Comparison of ENCODE assay signal across 9 cellular contexts in the genomic region with DNA sequence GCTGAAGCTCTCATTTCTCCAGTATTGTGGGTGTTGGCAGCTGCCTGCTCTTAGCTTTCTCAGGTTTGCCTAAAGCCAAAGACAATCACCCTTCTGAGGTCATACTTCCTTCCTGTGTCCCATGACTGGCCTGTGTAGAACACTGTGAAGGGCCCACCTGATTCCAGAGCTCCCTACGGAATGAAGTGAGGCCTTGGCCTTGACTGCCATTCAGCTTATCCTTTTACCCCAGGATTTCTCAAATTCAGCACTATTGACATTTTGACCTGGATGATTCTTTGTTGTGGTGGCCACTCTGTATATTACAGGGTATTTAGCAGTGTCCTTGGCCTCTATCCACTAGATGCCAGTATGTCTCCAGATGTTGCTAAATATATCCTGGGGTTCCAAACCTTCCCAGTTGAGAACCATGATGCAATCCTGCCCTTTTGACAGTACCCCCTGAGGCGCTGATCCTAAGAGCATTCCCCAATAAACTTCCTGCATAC.
A peak's percentile ranks its signal among the peaks of the same experiment; 100 is the strongest.
DNase-seq lines count a peak whose midpoint lies in the region; ATAC-seq, FAIRE-seq and TF ChIP-seq lines count a peak whose summit lies in the region.
"Had no signal": no experiment of that assay in that cellular context is flagged by ENCODE, and none has a peak within 500 bp of the region (broad histone marks: within the 10 kb centered on the region; RNA-seq: fewer than 3 reads in every experiment).

No MANE protein-coding gene starts in this region.

- peak overlapping the region; percentile 49 for H2AFZ ChIP-seq in HepG2 (ENCODE audit: low read length)

- H3K27me3 Mint-ChIP-seq in activated T-cell treated with anti-CD3 and anti-CD28 coated beads, Interleukin-2, amount 50 U/mL, for 72 hours (ENCODE audit: low read depth), result no peaks in the 10 kb centered on the region

- H3K4me3 ChIP-seq in LNCaP clone FGC (ENCODE audit: low read depth, low read length), result no peak overlapping the region
- H3K4me3 ChIP-seq in choroid plexus epithelial cell (ENCODE audit: low read depth, low read length), result no peak overlapping the region
- no peak overlapping the region; a peak in 1 of 6 replicates for H3K4me3 ChIP-seq in HepG2 (replicated peaks in 1 of 3; ENCODE audit: insufficient read depth in 1 of 3, low read depth in 2 of 3, low read length in 3 of 3)
- H3K4me3 ChIP-seq in small intestine (ENCODE audit: low read depth in 1 of 2, low read length in 2 of 2), result no peak overlapping the region

- DNase-seq in COLO829 (ENCODE audit: low spot score) (peak; percentile 60), LNCaP clone FGC (ENCODE audit: low read depth) (no peak), choroid plexus epithelial cell (ENCODE audit: low read depth) (peak; percentile 83), HepG2 (ENCODE audit: low spot score) (peak; percentile 87), small intestine (no peak)
- no peak for DNase-seq in activated T-cell treated with anti-CD3 and anti-CD28 coated beads, Interleukin-2, amount 50 U/mL, for 72 hours
- DNase-seq in effector CD8-positive, alpha-beta T cell (lab: John Stamatoyannopoulos, UW), result no peak
- DNase-seq: NCI-H524 treated with DMSO at 0.1 percent for 48 hours had no signal

- in situ Hi-C loops in HepG2 (cut with HindIII; ENCODE audit: extremely low pct_ligation_motif_present, low pct_unique_long_range_greater_than_20kb), result no loop called here

- no peak overlapping the region for H3K27ac ChIP-seq in HepG2 (ENCODE audit: extremely low read length, insufficient read depth, low read length)
- H3K27ac ChIP-seq in small intestine (ENCODE audit: low read depth in 1 of 2, low read length in 1 of 2), result no peak overlapping the region

- H3K27me3 ChIP-seq in HepG2 (ENCODE audit: control insufficient read depth in 1 of 2, insufficient read depth in 2 of 2, low read length in 2 of 2), result no peaks in the 10 kb centered on the region
- H3K27me3 ChIP-seq in small intestine (ENCODE audit: control insufficient read depth in 2 of 2, insufficient read depth in 2 of 2, low read length in 2 of 2), result no peaks in the 10 kb centered on the region

- peak overlapping the region; percentile 35; the same call in 1 of the 2 replicates for H3K4me2 ChIP-seq in HepG2 (ENCODE audit: low read depth, low read length)

- CTCF ChIA-PET in HepG2 (lab: Yijun Ruan, JAX; ENCODE audit: low intra/inter-chr PET ratio, low total read pairs), result interaction anchor here (1.2 kb wide), 2 partner anchors 354 to 407 kb away, joined by 3 to 6 read pairs; partner anchors contain the start of gene PHLDA1

- TF ChIP-seq CTCF in LNCaP clone FGC (IDR thresholded peaks at IDR 0.05; ENCODE audit: control insufficient read depth, extremely low read depth, insufficient read depth), result peak; percentile 33; the same call in 1 of the 2 replicates
- peak; percentile 53 for TF ChIP-seq CTCF in choroid plexus epithelial cell (conservative IDR thresholded peaks at IDR 0.05; ENCODE audit: low read depth, low read length)
- TF ChIP-seq CTCF in HepG2 (CRISPR knock-in tag; IDR thresholded peaks at IDR 0.05), result peak; percentile 82

- ATAC-seq in HepG2 (peak; percentile 99), HG02970 (IDR thresholded peaks at IDR 0.05; ENCODE audit: low FRiP score, unreplicated experiment) (no peak)
- ATAC-seq in activated T-cell treated with anti-CD3 and anti-CD28 coated beads, Interleukin-2, amount 50 U/mL, for 72 hours (replicated peaks in 1 of 2), result no peak

- H3K36me3 ChIP-seq in HepG2 (replicated peaks in 1 of 2; ENCODE audit: control insufficient read depth in 1 of 2, insufficient read depth in 2 of 2, low read length in 2 of 2), result no peaks in the 10 kb centered on the region
- H3K36me3 ChIP-seq in small intestine (ENCODE audit: control insufficient read depth in 2 of 2, insufficient read depth in 2 of 2, low read length in 2 of 2), result no peaks in the 10 kb centered on the region

- no peaks in the 10 kb centered on the region for H3K4me1 Mint-ChIP-seq in activated T-cell treated with anti-CD3 and anti-CD28 coated beads, Interleukin-2, amount 50 U/mL, for 72 hours (ENCODE audit: low read depth)

- no peak overlapping the region for H3K4me3 Mint-ChIP-seq in activated T-cell treated with anti-CD3 and anti-CD28 coated beads, Interleukin-2, amount 50 U/mL, for 72 hours

- TF ChIP-seq EP300 in HepG2 (IDR thresholded peaks at IDR 0.05; ENCODE audit: low read depth in 2 of 2, low read length in 2 of 2), result peak in 1 of 2 experiments; percentile 91; a peak in 2 of 4 replicates
- peak; percentile 85 for TF ChIP-seq EP300 in HepG2 (CRISPR knock-in tag; IDR thresholded peaks at IDR 0.05; ENCODE audit: borderline replicate concordance)

- TF ChIP-seq RAD21 in HepG2 (CRISPR knock-in tag; IDR thresholded peaks at IDR 0.05), result peak; percentile 87

- H3K4me1 ChIP-seq in HepG2 (ENCODE audit: insufficient read depth, low read length) (peaks cover 40% of the 10 kb centered on the region), small intestine (ENCODE audit: control insufficient read depth in 2 of 2, insufficient read depth in 1 of 2, low read depth in 1 of 2, low read length in 1 of 2) (peaks cover 0 to 4% of the 10 kb centered on the region in 2 donors)

- H3K9me3 ChIP-seq in HepG2 (ENCODE audit: low read length) (no peaks in the 10 kb centered on the region), small intestine (ENCODE audit: control insufficient read depth, low read depth) (no peaks in the 10 kb centered on the region)

- H3K79me2 ChIP-seq in HepG2 (ENCODE audit: insufficient read depth, low read length), result no peaks in the 10 kb centered on the region

- H4K20me1 ChIP-seq in HepG2 (ENCODE audit: insufficient read depth, low read length), result no peaks in the 10 kb centered on the region

- POLR2A ChIA-PET in HepG2 (lab: Yijun Ruan, JAX), result interaction anchor here (0.6 to 3.7 kb wide), 11 partner anchors 12 to 725 kb away, joined by 3 to 51 read pairs (median 4); partner anchors contain the start of genes BBS10 and PHLDA1

- no peaks in the 10 kb centered on the region for H3K36me3 Mint-ChIP-seq in activated T-cell treated with anti-CD3 and anti-CD28 coated beads, Interleukin-2, amount 50 U/mL, for 72 hours (ENCODE audit: insufficient read depth in 2 of 2)

- no peak overlapping the region for H3K9ac ChIP-seq in HepG2 (ENCODE audit: insufficient read depth, low read depth, low read length)

- no peak for TF ChIP-seq POLR2A in HepG2 (IDR thresholded peaks at IDR 0.05; ENCODE audit: insufficient read depth in 1 of 2, low read depth in 2 of 2, low read length in 2 of 2)

- peaks cover 4 to 5% of the 10 kb centered on the region in 2 donors for H3K9me3 Mint-ChIP-seq in activated T-cell treated with anti-CD3 and anti-CD28 coated beads, Interleukin-2, amount 50 U/mL, for 72 hours

- intact Hi-C loops in HepG2 (cut with micrococcal nuclease; ENCODE audit: unreplicated experiment), result loop anchor here (1.0 to 10.0 kb wide), 6 partner anchors 44 to 414 kb away; no protein-coding TSS in a partner anchor

- FAIRE-seq in HepG2 (lab: Jason Lieb, UNC), result peak; percentile 70
- FAIRE-seq in small intestine (lab: Jason Lieb, UNC), result no peak

- no peak overlapping the region for H3K27ac Mint-ChIP-seq in activated T-cell treated with anti-CD3 and anti-CD28 coated beads, Interleukin-2, amount 50 U/mL, for 72 hours

- WGBS in HepG2 (ENCODE audit: low lambda C conversion rate), result 16% methylated on average over 2 of the region's 2 CpGs
- 82 to 89% (median 85%) methylated on average over 2 of the region's 2 CpGs for WGBS in small intestine, 3 donors

- BruUV-seq in HepG2 (replicated peaks; lab: Mats Ljungman, UMichigan), result no TSS peak

TF ChIP-seq in HepG2, 621 proteins besides CTCF, POLR2A, EP300 and RAD21 (continues in another document):
- TF ChIP-seq ELF1 (CRISPR knock-in tag; IDR thresholded peaks at IDR 0.05) (peak; percentile 42; the same call in 1 of the 2 replicates), ZNF292 (CRISPR knock-in tag; IDR thresholded peaks at IDR 0.05; ENCODE audit: borderline replicate concordance, low read depth) (0 out of 2 replicates have a peak, but pooled peaks have one; percentile 33), TBL1XR1 (IDR thresholded peaks at IDR 0.05; ENCODE audit: borderline replicate concordance, low read length, partially characterized antibody) (peak; percentile 57), SAP130 (CRISPR knock-in tag; IDR thresholded peaks at IDR 0.05; ENCODE audit: low read depth) (peak; percentile 43), KDM1A (CRISPR knock-in tag; IDR thresholded peaks at IDR 0.05) (0 out of 2 replicates have a peak, but pooled peaks have one; percentile 17), GATAD2A (CRISPR knock-in tag; IDR thresholded peaks at IDR 0.05) (peak; percentile 95), SALL1 (CRISPR knock-in tag; IDR thresholded peaks at IDR 0.05) (peak; percentile 55), RFXANK (CRISPR knock-in tag; IDR thresholded peaks at IDR 0.05) (0 out of 2 replicates have a peak, but pooled peaks have one; percentile 42)
- TF ChIP-seq, protein P1, sequence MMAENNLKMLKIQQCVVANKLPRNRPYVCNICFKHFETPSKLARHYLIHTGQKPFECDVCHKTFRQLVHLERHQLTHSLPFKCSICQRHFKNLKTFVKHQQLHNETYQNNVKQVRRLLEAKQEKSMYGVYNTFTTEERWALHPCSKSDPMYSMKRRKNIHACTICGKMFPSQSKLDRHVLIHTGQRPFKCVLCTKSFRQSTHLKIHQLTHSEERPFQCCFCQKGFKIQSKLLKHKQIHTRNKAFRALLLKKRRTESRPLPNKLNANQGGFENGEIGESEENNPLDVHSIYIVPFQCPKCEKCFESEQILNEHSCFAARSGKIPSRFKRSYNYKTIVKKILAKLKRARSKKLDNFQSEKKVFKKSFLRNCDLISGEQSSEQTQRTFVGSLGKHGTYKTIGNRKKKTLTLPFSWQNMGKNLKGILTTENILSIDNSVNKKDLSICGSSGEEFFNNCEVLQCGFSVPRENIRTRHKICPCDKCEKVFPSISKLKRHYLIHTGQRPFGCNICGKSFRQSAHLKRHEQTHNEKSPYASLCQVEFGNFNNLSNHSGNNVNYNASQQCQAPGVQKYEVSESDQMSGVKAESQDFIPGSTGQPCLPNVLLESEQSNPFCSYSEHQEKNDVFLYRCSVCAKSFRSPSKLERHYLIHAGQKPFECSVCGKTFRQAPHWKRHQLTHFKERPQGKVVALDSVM (CRISPR knock-in tag; IDR thresholded peaks at IDR 0.05), result 0 out of 2 replicates have a peak, but pooled peaks have one; percentile 16
- TF ChIP-seq, protein P2, sequence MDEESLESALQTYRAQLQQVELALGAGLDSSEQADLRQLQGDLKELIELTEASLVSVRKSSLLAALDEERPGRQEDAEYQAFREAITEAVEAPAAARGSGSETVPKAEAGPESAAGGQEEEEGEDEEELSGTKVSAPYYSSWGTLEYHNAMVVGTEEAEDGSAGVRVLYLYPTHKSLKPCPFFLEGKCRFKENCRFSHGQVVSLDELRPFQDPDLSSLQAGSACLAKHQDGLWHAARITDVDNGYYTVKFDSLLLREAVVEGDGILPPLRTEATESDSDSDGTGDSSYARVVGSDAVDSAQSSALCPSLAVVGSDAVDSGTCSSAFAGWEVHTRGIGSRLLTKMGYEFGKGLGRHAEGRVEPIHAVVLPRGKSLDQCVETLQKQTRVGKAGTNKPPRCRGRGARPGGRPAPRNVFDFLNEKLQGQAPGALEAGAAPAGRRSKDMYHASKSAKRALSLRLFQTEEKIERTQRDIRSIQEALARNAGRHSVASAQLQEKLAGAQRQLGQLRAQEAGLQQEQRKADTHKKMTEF (CRISPR knock-in tag; IDR thresholded peaks at IDR 0.05), result peak; percentile 83

Comparison
In these comparisons a context has a peak if more than half of its experiments do, and no peak if none do; other contexts are left out.
1. DNase-seq: peak in COLO829 (single experiment), choroid plexus epithelial cell (single experiment) and HepG2 (single experiment); none in LNCaP clone FGC (single experiment), activated T-cell treated with anti-CD3 and anti-CD28 coated beads, Interleukin-2, amount 50 U/mL, for 72 hours (0 of 2), effector CD8-positive, alpha-beta T cell (single experiment) and small intestine (single experiment).
2. Peak in every context shown above with its lines, with median percentiles within 50 percentile points of each other: CTCF ChIP-seq.